ENCODE assay signal across 12 cellular contexts in the genomic region with DNA sequence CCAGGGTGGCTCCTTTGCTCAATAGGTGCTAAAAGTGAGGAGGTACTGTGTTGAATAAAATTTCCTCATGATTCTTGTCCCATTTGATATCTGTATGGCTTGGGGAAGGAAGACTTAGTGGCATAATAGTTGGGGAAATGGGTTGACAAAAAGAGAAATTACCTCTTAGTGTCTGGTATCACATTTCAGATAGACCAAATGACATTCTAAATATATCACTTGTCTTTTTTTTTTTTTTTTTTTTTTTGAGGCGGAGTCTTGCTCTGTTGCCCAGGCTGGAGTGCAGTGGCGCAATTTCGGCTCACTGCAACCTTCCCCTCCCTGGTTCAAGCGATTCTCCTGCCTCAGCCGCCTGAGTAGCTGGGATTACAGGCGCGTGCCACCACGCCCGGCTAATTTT. TPM values are rescaled to one million over a fixed set of nuclear protein-coding genes. Genes with fewer than 3 reads are reported as not detected.
DNase-seq lines count a peak whose midpoint lies in the region; ATAC-seq, FAIRE-seq and TF ChIP-seq lines count a peak whose summit lies in the region.
"Not testable (repeated sequence)": the region's sequence is repeated elsewhere in the genome, so short reads cannot be mapped to it uniquely, and the experiment has no call there.
"Had no signal": no experiment of that assay in that cellular context is flagged by ENCODE, and none has a peak within 500 bp of the region (broad histone marks: within the 10 kb centered on the region; RNA-seq: fewer than 3 reads in every experiment).

No MANE protein-coding gene starts in this region.

- not testable (repeated sequence) for H3K9me2 ChIP-seq in GM23338 (ENCODE audit: insufficient read depth)

- H3K4me3 ChIP-seq in GM23338 = peak overlapping the region; percentile 64
- H3K4me3 ChIP-seq in HUES64 (ENCODE audit: low read length) = peak overlapping the region; percentile 64
- H3K4me3 ChIP-seq in astrocyte (ENCODE audit: insufficient read depth, low read depth, low read length) = not testable (repeated sequence)
- H3K4me3 ChIP-seq in iPS-20b (ENCODE audit: low read length) = peak overlapping the region; percentile 71

- not testable (repeated sequence) for H2AFZ ChIP-seq in GM23338; astrocyte (ENCODE audit: low read depth, low read length)

- not testable (repeated sequence) for H3K36me3 ChIP-seq in GM23338 (ENCODE audit: insufficient read depth); HUES64 (ENCODE audit: insufficient read depth, low read length); astrocyte (ENCODE audit: insufficient read depth, low read length); iPS-20b (ENCODE audit: insufficient read depth, low read depth, low read length)

- H3K9me3 Mint-ChIP-seq in GM23338; astrocyte (ENCODE audit: unreplicated experiment); endothelial cell (ENCODE audit: unreplicated experiment); nephron; osteocyte (ENCODE audit: unreplicated experiment); type B pancreatic cell: not testable (repeated sequence)

- peak; percentile 29 for FAIRE-seq in astrocyte (lab: Jason Lieb, UNC)

- not testable (repeated sequence) for TF ChIP-seq CTCF in GM23338 (conservative IDR thresholded peaks at IDR 0.05; ENCODE audit: low read depth in 2 of 2); astrocyte (IDR thresholded peaks at IDR 0.05; ENCODE audit: insufficient read depth, low read depth, low read length); endothelial cell (IDR thresholded peaks at IDR 0.05; ENCODE audit: unreplicated experiment); nephron (IDR thresholded peaks at IDR 0.05; ENCODE audit: unreplicated experiment in 3 of 3); osteocyte (IDR thresholded peaks at IDR 0.05); type B pancreatic cell (conservative IDR thresholded peaks at IDR 0.05)

- H3K79me2 ChIP-seq in GM23338 (replicated peaks; ENCODE audit: insufficient read depth); astrocyte (ENCODE audit: insufficient read depth, low read length): not testable (repeated sequence)

- H3K27ac ChIP-seq in GM23338 (ENCODE audit: low read depth); HUES64 (ENCODE audit: low read depth, low read length); astrocyte (ENCODE audit: low read depth, low read length); iPS-20b (ENCODE audit: low read length): not testable (repeated sequence)

- H3K4me2 ChIP-seq in GM23338 = peak overlapping the region; percentile 80
- H3K4me2 ChIP-seq in astrocyte (ENCODE audit: low read length) = peak overlapping the region; percentile 85

- not testable (repeated sequence) for H3K27ac Mint-ChIP-seq in GM23338; astrocyte (ENCODE audit: unreplicated experiment); endothelial cell (ENCODE audit: unreplicated experiment); osteocyte (ENCODE audit: unreplicated experiment); type B pancreatic cell
- H3K27ac Mint-ChIP-seq in nephron = peak overlapping the region; percentile 16 to 83 (median 64)

- H3K4me3 Mint-ChIP-seq in GM23338 = peak overlapping the region; percentile 68
- H3K4me3 Mint-ChIP-seq in astrocyte (ENCODE audit: unreplicated experiment) = peak overlapping the region; percentile 81
- H3K4me3 Mint-ChIP-seq in endothelial cell (ENCODE audit: unreplicated experiment) = peak overlapping the region; percentile 51
- peak overlapping the region; percentile 71 to 86 (median 74) for H3K4me3 Mint-ChIP-seq in nephron
- peak overlapping the region; percentile 73 for H3K4me3 Mint-ChIP-seq in osteocyte (ENCODE audit: unreplicated experiment)
- peak overlapping the region; percentile 69 for H3K4me3 Mint-ChIP-seq in type B pancreatic cell

- H3K36me3 Mint-ChIP-seq in GM23338 (ENCODE audit: low read depth); astrocyte (ENCODE audit: low read depth, unreplicated experiment); endothelial cell (ENCODE audit: low read depth, unreplicated experiment); nephron (ENCODE audit: low read depth); osteocyte (ENCODE audit: unreplicated experiment); type B pancreatic cell: not testable (repeated sequence)

- H3K27me3 ChIP-seq in GM23338 (ENCODE audit: insufficient read depth); HUES64 (ENCODE audit: insufficient read depth, low read length); astrocyte (ENCODE audit: insufficient read depth, low read length); iPS-20b (ENCODE audit: insufficient read depth, low read length): not testable (repeated sequence)

- WGBS in HUES64 = 76% methylated on average over 4 of the region's 9 CpGs

- not testable (repeated sequence) for H4K20me1 ChIP-seq in GM23338 (replicated peaks; ENCODE audit: insufficient read depth); astrocyte (ENCODE audit: insufficient read depth, low read length)

- H3K9ac ChIP-seq in HUES64 (ENCODE audit: low read depth, low read length); astrocyte (ENCODE audit: low read length); iPS-20b (ENCODE audit: low read depth, low read length): not testable (repeated sequence)

- DNase-seq in GM23338 (ENCODE audit: low spot score); astrocyte (ENCODE audit: low read depth); endothelial cell (ENCODE audit: low spot score); osteocyte (ENCODE audit: extremely low spot score, unreplicated experiment); type B pancreatic cell (ENCODE audit: extremely low spot score, unreplicated experiment): not testable (repeated sequence)

- not testable (repeated sequence) for ATAC-seq in GM23338

- not testable (repeated sequence) for H3K9me3 ChIP-seq in HUES64 (ENCODE audit: insufficient read depth, low read depth, low read length); astrocyte (ENCODE audit: insufficient read depth, low read depth, low read length); iPS-20b (ENCODE audit: insufficient read depth, low read depth, low read length)

- H3K27me3 Mint-ChIP-seq in GM23338 (ENCODE audit: insufficient read depth, low read depth, poor library complexity); astrocyte (ENCODE audit: low read depth, unreplicated experiment); endothelial cell (ENCODE audit: unreplicated experiment); nephron (ENCODE audit: low read depth); osteocyte (ENCODE audit: unreplicated experiment); type B pancreatic cell: not testable (repeated sequence)

- H3K4me1 ChIP-seq in GM23338 (ENCODE audit: insufficient read depth) = peaks cover 30% of the 10 kb centered on the region
- H3K4me1 ChIP-seq in HUES64 (ENCODE audit: insufficient read depth, low read length) = peaks cover 31% of the 10 kb centered on the region
- not testable (repeated sequence) for H3K4me1 ChIP-seq in astrocyte (ENCODE audit: insufficient read depth, low read length)
- H3K4me1 ChIP-seq in iPS-20b (ENCODE audit: insufficient read depth, low read length) = peaks cover 24% of the 10 kb centered on the region

- not testable (repeated sequence) for H3F3A ChIP-seq in GM23338 (replicated peaks; ENCODE audit: low read depth)

- H3K4me1 Mint-ChIP-seq in GM23338 (peaks cover 30% of the 10 kb centered on the region), endothelial cell (ENCODE audit: unreplicated experiment) (peaks cover 24% of the 10 kb centered on the region), osteocyte (ENCODE audit: unreplicated experiment) (peaks cover 53% of the 10 kb centered on the region), type B pancreatic cell (ENCODE audit: unreplicated experiment) (peaks cover 28% of the 10 kb centered on the region)
- not testable (repeated sequence) for H3K4me1 Mint-ChIP-seq in astrocyte (ENCODE audit: low read depth, unreplicated experiment); nephron

RNA-seq across cellular contexts. Expression of a gene that starts 1.2 kb away (rescaled TPM):
- total RNA-seq in GM23338 (2014; rRNA removed; shearing (Covaris generic)) = 2.4 and 2.7 TPM in 2 replicates
- polyA plus RNA-seq in GM23338 (2016; fragmentation: Nextera tagmentation; extraction: Ambion mirVana) = 5.6 and 6.9 TPM in 2 replicates
- 7.9 TPM for polyA plus RNA-seq in HUES64 (2013, experiment 1 of 2)
- 14.6 TPM for polyA plus RNA-seq in HUES64 (2013, experiment 2 of 2)
- total RNA-seq in astrocyte (1.2 and 1.5 TPM in 2 replicates), endothelial cell (ENCODE audit: unreplicated experiment) (2.2 TPM), osteocyte (2.0 and 2.4 TPM in 2 replicates), type B pancreatic cell (ENCODE audit: low replicate concordance) (0.55 and 1.8 TPM in 2 replicates)
- total RNA-seq: HepG2, HFFc6, K562 had no signal
- polyA plus RNA-seq: CD14-positive monocyte, HepG2, K562 had no signal
